8 cellular contexts compared by ENCODE assay signal in genomic region chr2:28452534-28453081, GRCh38. TPM values are rescaled to one million over a fixed set of nuclear protein-coding genes. Genes with fewer than 3 reads are reported as not detected.
DNase-seq lines count a peak whose midpoint lies in the region; ATAC-seq and TF ChIP-seq lines count a peak whose summit lies in the region.

No MANE protein-coding gene starts in this region.

- H3K4me3 ChIP-seq in GM06990 (replicated peaks; ENCODE audit: low read depth, low read length), result no peak overlapping the region
- H3K4me3 ChIP-seq in ascending aorta, result no peak overlapping the region

- H3K27ac ChIP-seq in ascending aorta, result no peak overlapping the region

- TF ChIP-seq CTCF in GM06990 (IDR thresholded peaks at IDR 0.05; ENCODE audit: insufficient read depth, low read length, poor library complexity, severe bottlenecking) (peak; percentile 94), ascending aorta (IDR thresholded peaks at IDR 0.05) (peak; percentile 80 to 91 (median 82))

- no peaks in the 10 kb centered on the region for H3K9me3 Mint-ChIP-seq in T-helper 2 cell treated with Interferon-gamma antibody and Interleukin-4, amounts not matched to agents 5 μg/mL and 100 μg/mL, for 36 hours

- no peak overlapping the region for H3K27ac Mint-ChIP-seq in T-helper 2 cell treated with Interferon-gamma antibody and Interleukin-4, amounts not matched to agents 5 μg/mL and 100 μg/mL, for 36 hours

- intact Hi-C loops in ascending aorta (cut with DNase I), result loop anchor here (1.0 to 5.0 kb wide), 2 partner anchors 749 to 770 kb away; no protein-coding TSS in a partner anchor

- no peaks in the 10 kb centered on the region for H3K36me3 Mint-ChIP-seq in T-helper 2 cell treated with Interferon-gamma antibody and Interleukin-4, amounts not matched to agents 5 μg/mL and 100 μg/mL, for 36 hours (ENCODE audit: low read depth)

- H3K36me3 ChIP-seq in GM06990 (ENCODE audit: control insufficient read depth, insufficient read depth, low read length) (no peaks in the 10 kb centered on the region), ascending aorta (no peaks in the 10 kb centered on the region)

- peak; percentile 39 for DNase-seq in GM06990 (ENCODE audit: extremely low read depth, insufficient read length)
- peak; percentile 65 for DNase-seq in HuH-7.5 (ENCODE audit: low spot score)
- peak; percentile 75 for DNase-seq in T-helper 2 cell treated with Interferon-gamma antibody and Interleukin-4, amounts not matched to agents 5 μg/mL and 100 μg/mL, for 36 hours (ENCODE audit: low spot score)
- DNase-seq in ascending aorta (ENCODE audit: low spot score in 2 of 2), result peak in 1 of 2 donors; percentile 81
- DNase-seq in iPS DF 19.7 (ENCODE audit: low read depth, low spot score), result peak; percentile 25
- DNase-seq in stimulated activated CD4-positive, alpha-beta T cell treated with anti-CD3 and anti-CD28 coated beads, Interleukin-15, amount 100 ng/mL, for 24 hours, result peak; percentile 89
- no peak for DNase-seq in NCI-H446 treated with DMSO at 0.1 percent for 48 hours (lab: John Stamatoyannopoulos, UW)

- H3K4me1 ChIP-seq in ascending aorta, result no peaks in the 10 kb centered on the region

- no peaks in the 10 kb centered on the region for H3K27me3 Mint-ChIP-seq in T-helper 2 cell treated with Interferon-gamma antibody and Interleukin-4, amounts not matched to agents 5 μg/mL and 100 μg/mL, for 36 hours (ENCODE audit: low read depth)

- no peak for ATAC-seq in GM19035 (IDR thresholded peaks at IDR 0.05; ENCODE audit: unreplicated experiment)

- H3K4me3 Mint-ChIP-seq in T-helper 2 cell treated with Interferon-gamma antibody and Interleukin-4, amounts not matched to agents 5 μg/mL and 100 μg/mL, for 36 hours, result no peak overlapping the region

- H3K9me3 ChIP-seq in ascending aorta, result no peaks in the 10 kb centered on the region

- H3K27me3 ChIP-seq in GM06990 (replicated peaks; ENCODE audit: control insufficient read depth, insufficient read depth, low read length) (no peaks in the 10 kb centered on the region; the same call in 1 of the 2 replicates), ascending aorta (no peaks in the 10 kb centered on the region)

- peaks cover 40% of the 10 kb centered on the region for H3K4me1 Mint-ChIP-seq in T-helper 2 cell treated with Interferon-gamma antibody and Interleukin-4, amounts not matched to agents 5 μg/mL and 100 μg/mL, for 36 hours (ENCODE audit: low read depth)

RNA-seq across cellular contexts. Expression of gene PLB1, which starts 43.3 kb away (rescaled TPM):
- total RNA-seq in ascending aorta, result 9.7 TPM

RNA-seq across cellular contexts. Expression of gene FOSL2, which starts 60.0 kb away (rescaled TPM):
- total RNA-seq in ascending aorta, result 185 TPM
